ENCODE assay signal across 1 cellular context in genomic region chr2:237128845-237129592, GRCh38.
TF ChIP-seq lines count a peak whose summit lies in the region.

No MANE protein-coding gene starts in this region.

TF ChIP-seq in K562, 482 proteins besides CTCF, POLR2A, EP300 and RAD21:
- TF ChIP-seq ZNF431 (CRISPR knock-in tag; IDR thresholded peaks at IDR 0.05) (no peak), ZNF589 (CRISPR knock-in tag; IDR thresholded peaks at IDR 0.05; ENCODE audit: low read depth) (no peak), ZBTB43 (CRISPR knock-in tag; IDR thresholded peaks at IDR 0.05) (0 out of 2 replicates have a peak, but pooled peaks have one; percentile 48), BCLAF1 (IDR thresholded peaks at IDR 0.05; ENCODE audit: borderline replicate concordance in 1 of 2, control insufficient read depth in 1 of 2, low read depth in 2 of 2, low read length in 1 of 2) (no peak), NBN (IDR thresholded peaks at IDR 0.05; ENCODE audit: low read depth) (no peak)
